Comparison of ENCODE assay signal across 25 cellular contexts in genomic region chr19:42452590-42452989, GRCh38. TPM values are rescaled to one million over a fixed set of nuclear protein-coding genes. Genes with fewer than 3 reads are reported as not detected.
"Had no signal": no experiment of that assay in that cellular context is flagged by ENCODE, and none has a peak within 500 bp of the region (broad histone marks: within the 10 kb centered on the region; RNA-seq: fewer than 3 reads in every experiment).

No MANE protein-coding gene starts in this region.

- H3K27ac ChIP-seq: brain microvascular endothelial cell, dorsolateral prefrontal cortex, epithelial cell of prostate, prostate gland, right atrium auricular region, suprapubic skin, uterus had no signal

- H3K4me3 ChIP-seq: dorsolateral prefrontal cortex, prostate gland, right atrium auricular region, suprapubic skin, transverse colon, uterus had no signal

- H3K4me3 Mint-ChIP-seq: activated CD4-positive, alpha-beta T cell treated with anti-CD3 and anti-CD28 coated beads, Interleukin-2, amount 10 ng/mL, durations not matched to agents 24 days and 14 days; activated CD8-positive, alpha-beta T cell treated with anti-CD3 and anti-CD28 coated beads, Interleukin-2, amount 10 ng/mL, durations not matched to agents 7 days and 5 days; activated naive CD4-positive, alpha-beta T cell treated with anti-CD3 and anti-CD28 coated beads for 36 hours; activated T-cell treated with anti-CD3 and anti-CD28 coated beads, Interleukin-2, amount 50 U/mL, for 24 hours; endodermal cell; stimulated activated naive CD8-positive, alpha-beta T cell treated with anti-CD3 and anti-CD28 coated beads, Interleukin-15, Interleukin-2, amounts not matched to agents 100 ng/mL and 50 ng/mL, for 24 hours had no signal

- ATAC-seq: activated CD8-positive, alpha-beta T cell treated with anti-CD3 and anti-CD28 coated beads, Interleukin-2, amount 10 ng/mL, durations not matched to agents 7 days and 5 days had no signal

- DNase-seq: activated CD4-positive, alpha-beta T cell treated with anti-CD3 and anti-CD28 coated beads, Interleukin-2, amount 10 ng/mL, durations not matched to agents 24 days and 14 days; activated CD8-positive, alpha-beta T cell treated with anti-CD3 and anti-CD28 coated beads, Interleukin-2, amount 10 ng/mL, durations not matched to agents 7 days and 5 days; activated naive CD4-positive, alpha-beta T cell treated with anti-CD3 and anti-CD28 coated beads for 36 hours; activated T-cell treated with anti-CD3 and anti-CD28 coated beads, Interleukin-2, amount 50 U/mL, for 24 hours; aorta; brain microvascular endothelial cell; central memory CD4-positive, alpha-beta T cell; dorsolateral prefrontal cortex; endodermal cell; foreskin melanocyte; glutamatergic neuron; hypothalamus; stimulated activated CD4-positive, alpha-beta T cell treated with anti-CD3 and anti-CD28 coated beads, Interleukin-2, amount 100 ng/mL, for 24 hours; transverse colon; uterus had no signal

- H3K9me3 ChIP-seq: prostate gland, right atrium auricular region, suprapubic skin, transverse colon, uterus had no signal

- H3K27me3 ChIP-seq: dorsolateral prefrontal cortex, right atrium auricular region, suprapubic skin, transverse colon, uterus had no signal

- H3K4me1 ChIP-seq: prostate gland, uterus had no signal

- H3K27ac Mint-ChIP-seq: activated CD4-positive, alpha-beta T cell treated with anti-CD3 and anti-CD28 coated beads, Interleukin-2, amount 10 ng/mL, durations not matched to agents 24 days and 14 days; activated CD8-positive, alpha-beta T cell treated with anti-CD3 and anti-CD28 coated beads, Interleukin-2, amount 10 ng/mL, durations not matched to agents 7 days and 5 days; activated naive CD4-positive, alpha-beta T cell treated with anti-CD3 and anti-CD28 coated beads for 36 hours; activated T-cell treated with anti-CD3 and anti-CD28 coated beads, Interleukin-2, amount 50 U/mL, for 24 hours; endodermal cell; stimulated activated naive CD8-positive, alpha-beta T cell treated with anti-CD3 and anti-CD28 coated beads, Interleukin-15, Interleukin-2, amounts not matched to agents 100 ng/mL and 50 ng/mL, for 24 hours had no signal

- H3K27me3 Mint-ChIP-seq: activated T-cell treated with anti-CD3 and anti-CD28 coated beads, Interleukin-2, amount 50 U/mL, for 24 hours had no signal

- H3K36me3 ChIP-seq: brain microvascular endothelial cell, prostate gland, right atrium auricular region, suprapubic skin, transverse colon, uterus had no signal

- H3K9me3 Mint-ChIP-seq: activated CD4-positive, alpha-beta T cell treated with anti-CD3 and anti-CD28 coated beads, Interleukin-2, amount 10 ng/mL, durations not matched to agents 24 days and 14 days; activated naive CD4-positive, alpha-beta T cell treated with anti-CD3 and anti-CD28 coated beads for 36 hours; activated T-cell treated with anti-CD3 and anti-CD28 coated beads, Interleukin-2, amount 50 U/mL, for 24 hours; endodermal cell; stimulated activated naive CD8-positive, alpha-beta T cell treated with anti-CD3 and anti-CD28 coated beads, Interleukin-15, Interleukin-2, amounts not matched to agents 100 ng/mL and 50 ng/mL, for 24 hours had no signal

RNA-seq across cellular contexts. Expression of gene CXCL17, which starts 9.8 kb away (rescaled TPM):
- total RNA-seq: activated CD4-positive, alpha-beta T cell treated with anti-CD3 and anti-CD28 coated beads, Interleukin-2, amount 10 ng/mL, durations not matched to agents 24 days and 14 days; activated CD8-positive, alpha-beta T cell treated with anti-CD3 and anti-CD28 coated beads, Interleukin-2, amount 10 ng/mL, durations not matched to agents 7 days and 5 days; activated naive CD4-positive, alpha-beta T cell treated with anti-CD3 and anti-CD28 coated beads for 36 hours; aorta; dorsolateral prefrontal cortex; fibroblast of lung; lung microvascular endothelial cell; mononuclear cell; osteoblast; right atrium auricular region; T-helper 2 cell treated with Interferon-gamma antibody and Interleukin-4, amounts not matched to agents 100 ng/mL and 5 ng/mL, for 36 hours; transverse colon; uterus had no signal
